ENCODE assay signal across 8 cellular contexts in the genomic region with DNA sequence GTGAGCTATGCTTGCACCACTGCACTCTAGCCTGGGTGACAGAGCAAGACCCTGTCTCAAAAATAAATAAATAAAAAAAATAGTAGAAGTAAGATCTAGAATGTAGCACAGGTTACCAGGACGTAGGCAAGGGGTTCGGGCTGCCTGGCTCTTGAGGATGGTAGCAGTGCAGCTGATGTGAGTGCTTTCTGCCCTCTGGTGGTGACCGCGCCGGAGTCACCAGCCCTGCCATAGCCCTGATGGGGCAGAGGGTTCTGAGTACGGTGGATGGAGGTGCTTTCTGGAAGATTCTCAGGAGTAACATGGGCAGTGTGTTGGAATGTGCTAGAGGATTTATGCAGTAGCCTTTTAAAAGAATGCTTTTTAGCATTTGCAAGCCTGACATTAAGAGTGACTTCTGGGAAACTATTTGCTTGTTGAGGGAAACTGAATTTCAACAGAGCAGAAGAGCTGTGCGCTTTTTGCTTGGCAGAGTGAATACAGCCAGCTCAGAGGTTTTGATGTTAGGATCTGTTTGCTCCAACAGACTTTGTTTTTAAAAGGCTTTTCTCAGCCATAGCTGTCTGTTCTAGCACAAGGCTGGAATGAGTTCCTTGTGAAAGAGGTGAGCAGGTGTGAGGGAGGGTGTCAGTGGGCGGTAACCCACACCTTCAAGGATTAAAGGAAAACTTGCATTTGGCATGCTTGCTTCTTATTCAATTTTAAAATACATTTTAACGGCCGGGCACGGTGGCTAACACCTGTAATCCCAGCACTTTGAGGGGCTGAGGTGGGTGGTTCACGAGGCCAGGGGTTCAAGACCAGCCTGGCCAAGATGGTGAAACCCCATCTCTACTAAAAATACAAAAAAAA.
A peak's percentile ranks its signal among the peaks of the same experiment; 100 is the strongest.
DNase-seq lines count a peak whose midpoint lies in the region; ATAC-seq, FAIRE-seq and TF ChIP-seq lines count a peak whose summit lies in the region.

No MANE protein-coding gene starts in this region.

- H3K36me3 ChIP-seq in Caco-2 (ENCODE audit: control insufficient read depth, insufficient read depth, low read length) (peaks cover 3% of the 10 kb centered on the region; the same call in 1 of the 2 replicates), aorta (ENCODE audit: control insufficient read depth in 1 of 2, insufficient read depth in 2 of 2, low read length in 1 of 2) (peaks cover 3 to 5% of the 10 kb centered on the region in 2 donors)

- DNase-seq in Caco-2 = peak; percentile 79 to 88
- peak; percentile 58 for DNase-seq in HT1080 (ENCODE audit: low read depth)
- DNase-seq in activated naive CD4-positive, alpha-beta T cell treated with Interleukin-2 at 50 U/mL for 16 hours = peak; percentile 74
- peak; percentile 64 for DNase-seq in glomerular visceral epithelial cell (ENCODE audit: extremely low spot score)
- DNase-seq in posterior cingulate gyrus = peak in 8 of 10 donors; percentile 58 to 94 (median 72)
- peak; percentile 79 to 84 for DNase-seq in aorta
- no peak for DNase-seq in H54 (ENCODE audit: insufficient read length, low spot score)

- no peak overlapping the region for H3K27ac ChIP-seq in aorta (ENCODE audit: low read depth in 1 of 2, low read length in 2 of 2)

- peaks cover 7% of the 10 kb centered on the region for H3K4me1 Mint-ChIP-seq in Caco-2 (ENCODE audit: low read depth, unreplicated experiment)

- CTCF ChIA-PET in Caco-2 (lab: Charles Lee) = interaction anchor here (0.6 to 3.5 kb wide), 17 partner anchors 10 to 173 kb away, joined by 3 to 37 read pairs (median 4); partner anchors contain the start of gene PTPN1

- no peaks in the 10 kb centered on the region for H3K27me3 Mint-ChIP-seq in Caco-2 (ENCODE audit: insufficient read depth, unreplicated experiment)

- ATAC-seq in SK-N-SH treated with all-trans-retinoic acid at 6 μM for 48 hours (peak; percentile 79), aorta (ENCODE audit: low FRiP score) (peak; percentile 71)

- H3K4me3 ChIP-seq in Caco-2 (ENCODE audit: low read depth, low read length) (no peak overlapping the region), aorta (ENCODE audit: low read length in 2 of 2) (no peak overlapping the region)

- intact Hi-C loops in Caco-2 (cut with micrococcal nuclease; ENCODE audit: unreplicated experiment) (loop anchor here (1.0 kb wide), 3 partner anchors 72 to 390 kb away; no protein-coding TSS in a partner anchor), posterior cingulate gyrus (cut with DNase I) (loop anchor here (5.0 kb wide), 2 partner anchors 64 to 109 kb away; partner anchors contain the start of gene PTPN1), aorta (cut with DNase I) (loop anchor here (2.0 to 5.0 kb wide), 3 partner anchors 64 to 389 kb away; partner anchors contain the start of gene PTPN1 (in 1 of the 2))

- no peaks in the 10 kb centered on the region for H3K9me3 Mint-ChIP-seq in Caco-2 (ENCODE audit: unreplicated experiment)

- no peaks in the 10 kb centered on the region for H3K9me3 ChIP-seq in Caco-2
- no peaks in the 10 kb centered on the region for H3K9me3 ChIP-seq in aorta (ENCODE audit: control insufficient read depth, low read length)

- H3K4me1 ChIP-seq in Caco-2 (no peaks in the 10 kb centered on the region), aorta (ENCODE audit: control insufficient read depth in 1 of 2, insufficient read depth in 2 of 2, low read length in 2 of 2) (peaks cover 0 to 3% of the 10 kb centered on the region in 2 donors)

- H3K27me3 ChIP-seq in Caco-2 (replicated peaks; ENCODE audit: control insufficient read depth, insufficient read depth, low read length) (no peaks in the 10 kb centered on the region), aorta (ENCODE audit: control insufficient read depth in 1 of 2, insufficient read depth in 2 of 2, low read length in 1 of 2) (no peaks in the 10 kb centered on the region)

- peaks cover 68% of the 10 kb centered on the region for H3K36me3 Mint-ChIP-seq in Caco-2 (ENCODE audit: insufficient read depth, unreplicated experiment)

- TF ChIP-seq POLR2A in H54 (IDR thresholded peaks at IDR 0.05; ENCODE audit: low read depth, low read length) = no peak

- no TSS peak for BruUV-seq in Caco-2 (replicated peaks; lab: Mats Ljungman, UMichigan)

- no peak overlapping the region for H3K27ac Mint-ChIP-seq in Caco-2 (ENCODE audit: unreplicated experiment)

- POLR2A ChIA-PET in Caco-2 (lab: Charles Lee) = no interaction called here

- WGBS in aorta, 2 donors = 54% methylated on average over 12 of the region's 12 CpGs

- peak; percentile 97 to 99 for TF ChIP-seq CTCF in Caco-2 (IDR thresholded peaks at IDR 0.05; ENCODE audit: insufficient read depth in 1 of 2, low read depth in 1 of 2, low read length in 1 of 2, severe bottlenecking in 1 of 2, unreplicated experiment in 1 of 2)

- no peak overlapping the region for H3K4me3 Mint-ChIP-seq in Caco-2 (ENCODE audit: unreplicated experiment)

- no peak for FAIRE-seq in H54 (lab: Jason Lieb, UNC)

TF ChIP-seq in SK-N-SH treated with all-trans-retinoic acid at 6 μM for 48 hours, 23 proteins besides CTCF, POLR2A, EP300 and RAD21:
- TF ChIP-seq ARNTL (CRISPR knock-in tag; IDR thresholded peaks at IDR 0.05; ENCODE audit: borderline replicate concordance, low read depth) (no peak), ZFP3 (CRISPR knock-in tag; IDR thresholded peaks at IDR 0.05) (no peak), TOX (CRISPR knock-in tag; IDR thresholded peaks at IDR 0.05; ENCODE audit: borderline replicate concordance) (no peak), PPARA (CRISPR knock-in tag; IDR thresholded peaks at IDR 0.05; ENCODE audit: borderline replicate concordance) (no peak), GLIS3 (CRISPR knock-in tag; IDR thresholded peaks at IDR 0.05) (no peak), BACH2 (CRISPR knock-in tag; IDR thresholded peaks at IDR 0.05; ENCODE audit: borderline replicate concordance) (no peak), ZFP30 (CRISPR knock-in tag; IDR thresholded peaks at IDR 0.05) (no peak), TSHZ2 (CRISPR knock-in tag; IDR thresholded peaks at IDR 0.05) (no peak), ISL1 (CRISPR knock-in tag; IDR thresholded peaks at IDR 0.05) (no peak), CREB5 (CRISPR knock-in tag; IDR thresholded peaks at IDR 0.05; ENCODE audit: low read depth) (no peak), CSRNP3 (CRISPR knock-in tag; IDR thresholded peaks at IDR 0.05) (no peak)
